ENCODE assay signal across 26 cellular contexts in the genomic region with DNA sequence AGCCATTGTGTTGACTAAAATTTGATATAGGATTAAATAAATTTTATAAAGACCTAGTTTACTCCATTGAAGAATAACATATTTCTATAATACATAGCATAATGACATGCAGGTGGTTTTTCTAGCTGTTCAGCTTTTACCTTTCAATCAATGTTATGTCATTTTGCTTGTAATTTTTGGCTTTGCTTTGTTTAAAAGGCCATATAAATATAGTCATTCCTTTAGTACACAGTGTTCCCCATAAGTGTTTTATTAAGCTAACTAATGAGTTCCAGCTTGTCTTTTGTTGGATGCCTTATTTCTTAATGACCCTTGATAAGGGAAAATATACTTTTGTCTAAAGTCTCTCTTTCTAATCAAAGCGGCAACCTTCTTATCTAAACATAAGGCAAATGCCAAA.
"Had no signal": no experiment of that assay in that cellular context is flagged by ENCODE, and none has a peak within 500 bp of the region (broad histone marks: within the 10 kb centered on the region; RNA-seq: fewer than 3 reads in every experiment).

No MANE protein-coding gene starts in this region.

- DNase-seq: colonic mucosa; cortex of kidney; effector CD8-positive, alpha-beta T cell; effector memory CD8-positive, alpha-beta T cell; endodermal cell; erythroblast; esophagus squamous epithelium; foreskin keratinocyte; heart left ventricle; hypothalamus; immature natural killer cell; islet precursor cell; kidney; kidney glomerular epithelial cell; left colon; left lung; left ventricle myocardium superior; lower lobe of right lung; mesenchymal stem cell; midbrain; naive thymus-derived CD4-positive, alpha-beta T cell had no signal

- H3K4me2 ChIP-seq: hepatocyte had no signal

- H2AFZ ChIP-seq: hepatocyte had no signal

- H3K36me3 ChIP-seq: colonic mucosa, esophagus squamous epithelium, gastroesophageal sphincter, heart left ventricle, left lung, lower lobe of right lung had no signal

- H3K27ac ChIP-seq: colonic mucosa, epithelial cell of prostate, esophagus squamous epithelium, foreskin keratinocyte, gastroesophageal sphincter, heart left ventricle, hepatocyte, left lung, lower lobe of right lung had no signal

- H3K27me3 ChIP-seq: colonic mucosa, esophagus squamous epithelium, foreskin keratinocyte, gastroesophageal sphincter, heart left ventricle, hepatocyte, left lung had no signal

- H3K4me3 ChIP-seq: colonic mucosa, esophagus squamous epithelium, gastroesophageal sphincter, heart left ventricle, hepatocyte, left lung, lower lobe of right lung had no signal

- FAIRE-seq: frontal cortex had no signal

- H3K9me3 ChIP-seq: colonic mucosa, gastroesophageal sphincter, left lung, lower lobe of right lung had no signal

- H3K79me2 ChIP-seq: hepatocyte had no signal

- H3K4me1 ChIP-seq: colonic mucosa, esophagus squamous epithelium, foreskin keratinocyte, gastroesophageal sphincter, heart left ventricle, left lung, lower lobe of right lung had no signal

- ATAC-seq: effector memory CD8-positive, alpha-beta T cell; esophagus mucosa; foreskin keratinocyte; gastroesophageal sphincter; heart left ventricle; left colon; left lung; left ventricle myocardium superior; lower lobe of right lung; naive thymus-derived CD4-positive, alpha-beta T cell had no signal
